Comparison of ENCODE assay signal across 26 cellular contexts in the genomic region with DNA sequence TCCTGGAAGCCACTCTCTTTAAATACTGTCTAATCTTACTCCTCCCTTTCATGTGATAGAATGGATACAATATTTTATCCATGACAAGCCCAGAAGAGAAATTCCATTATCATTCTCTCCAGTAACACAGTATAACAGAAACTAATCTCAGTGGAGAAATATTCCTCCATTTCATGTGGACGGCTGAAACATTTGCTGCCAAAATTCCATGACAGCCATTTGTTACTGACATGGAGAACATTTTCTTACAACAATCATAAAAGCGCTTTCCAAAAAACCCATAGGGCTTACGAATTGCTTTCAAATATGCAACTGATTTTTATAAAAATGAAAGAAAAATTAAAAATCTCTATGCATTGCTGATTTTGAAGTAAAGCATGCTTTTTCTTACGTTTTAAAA.
"Had no signal": no experiment of that assay in that cellular context is flagged by ENCODE, and none has a peak within 500 bp of the region (broad histone marks: within the 10 kb centered on the region; RNA-seq: fewer than 3 reads in every experiment).

No MANE protein-coding gene starts in this region.

- H3K27me3 Mint-ChIP-seq: activated naive CD4-positive, alpha-beta T cell treated with anti-CD3 and anti-CD28 coated beads, Interleukin-2, amount 50 U/mL, for 24 hours; activated T-cell treated with anti-CD3 and anti-CD28 coated beads, Interleukin-2, amount 50 U/mL, for 24 hours; T-helper 17 cell had no signal

- H3K36me3 Mint-ChIP-seq: activated naive CD4-positive, alpha-beta T cell treated with anti-CD3 and anti-CD28 coated beads, Interleukin-2, amount 50 U/mL, for 24 hours; brain; WTC11 had no signal

- H3K9me3 Mint-ChIP-seq: activated naive CD4-positive, alpha-beta T cell treated with anti-CD3 and anti-CD28 coated beads, Interleukin-2, amount 50 U/mL, for 24 hours; activated T-cell treated with anti-CD3 and anti-CD28 coated beads, Interleukin-2, amount 50 U/mL, for 24 hours had no signal

- H3K27ac ChIP-seq: Peyer's patch, RWPE1, SJSA1 had no signal

- H3K4me1 Mint-ChIP-seq: WTC11 had no signal

- DNase-seq: activated CD4-positive, alpha-beta T cell treated with anti-CD3 and anti-CD28 coated beads for 48 hours; activated CD4-positive, alpha-beta T cell treated with anti-CD3 and anti-CD28 coated beads, Interleukin-2, amount 50 U/mL, for 4 hours; activated CD4-positive, CD25-positive, alpha-beta regulatory T cell treated with anti-CD3 and anti-CD28 coated beads, Interleukin-2, amount 50 U/mL, for 72 hours; activated CD8-positive, alpha-beta T cell treated with anti-CD3 and anti-CD28 coated beads, Interleukin-2, amount 10 ng/mL, durations not matched to agents 7 days and 5 days; activated effector memory CD4-positive, alpha-beta T cell treated with Interleukin-2 at 50 U/mL for 16 hours; activated naive CD4-positive, alpha-beta T cell; activated T-cell treated with anti-CD3 and anti-CD28 coated beads, Interleukin-2, amount 50 U/mL, for 24 hours; amygdala; Karpas-422; NCI-H1105 treated with DMSO at 0.1 percent for 48 hours; NCI-H1436 treated with DMSO at 0.1 percent for 48 hours; NCI-H187 treated with DMSO at 0.1 percent for 48 hours; NCI-H2081 treated with DMSO at 0.1 percent for 48 hours; NCI-H446; NCI-H524; Peyer's patch; SHP77; T-helper 17 cell; T-helper 9 cell had no signal

- H3K4me3 Mint-ChIP-seq: activated CD8-positive, alpha-beta T cell treated with anti-CD3 and anti-CD28 coated beads, Interleukin-2, amount 10 ng/mL, durations not matched to agents 7 days and 5 days; activated naive CD4-positive, alpha-beta T cell treated with anti-CD3 and anti-CD28 coated beads, Interleukin-2, amount 50 U/mL, for 24 hours; activated T-cell treated with anti-CD3 and anti-CD28 coated beads, Interleukin-2, amount 50 U/mL, for 24 hours; activated T-helper 1 cell treated with anti-CD3 and anti-CD28 coated beads, Interleukin-12 subunit alpha, Interleukin-12 subunit beta, Interleukin-2, Interleukin-4 antibody, amounts not matched to agents 30 ng/mL and 10 ng/mL and 1 ng/mL, durations not matched to agents 14 hours and 24 hours and 36 hours; brain; T-helper 17 cell; WTC11 had no signal

- H3K4me3 ChIP-seq: K562, Peyer's patch, SJSA1 had no signal

- ATAC-seq: activated CD8-positive, alpha-beta T cell treated with anti-CD3 and anti-CD28 coated beads, Interleukin-2, amount 10 ng/mL, durations not matched to agents 7 days and 5 days; K562; T-helper 17 cell; WTC11 had no signal

- H3K36me3 ChIP-seq: Peyer's patch, SJSA1 had no signal

- H3K9me3 ChIP-seq: Peyer's patch, SJSA1 had no signal

- H3K27ac Mint-ChIP-seq: activated CD8-positive, alpha-beta T cell treated with anti-CD3 and anti-CD28 coated beads, Interleukin-2, amount 10 ng/mL, durations not matched to agents 7 days and 5 days; activated naive CD4-positive, alpha-beta T cell treated with anti-CD3 and anti-CD28 coated beads, Interleukin-2, amount 50 U/mL, for 24 hours; activated T-cell treated with anti-CD3 and anti-CD28 coated beads, Interleukin-2, amount 50 U/mL, for 24 hours; activated T-helper 1 cell treated with anti-CD3 and anti-CD28 coated beads, Interleukin-12 subunit alpha, Interleukin-12 subunit beta, Interleukin-2, Interleukin-4 antibody, amounts not matched to agents 30 ng/mL and 10 ng/mL and 1 ng/mL, durations not matched to agents 14 hours and 24 hours and 36 hours; brain; T-helper 17 cell; WTC11 had no signal

- H3K27me3 ChIP-seq: Peyer's patch, SJSA1 had no signal

- H3K4me1 ChIP-seq: Peyer's patch had no signal
